Comparison of ENCODE assay signal across 12 cellular contexts in the genomic region with DNA sequence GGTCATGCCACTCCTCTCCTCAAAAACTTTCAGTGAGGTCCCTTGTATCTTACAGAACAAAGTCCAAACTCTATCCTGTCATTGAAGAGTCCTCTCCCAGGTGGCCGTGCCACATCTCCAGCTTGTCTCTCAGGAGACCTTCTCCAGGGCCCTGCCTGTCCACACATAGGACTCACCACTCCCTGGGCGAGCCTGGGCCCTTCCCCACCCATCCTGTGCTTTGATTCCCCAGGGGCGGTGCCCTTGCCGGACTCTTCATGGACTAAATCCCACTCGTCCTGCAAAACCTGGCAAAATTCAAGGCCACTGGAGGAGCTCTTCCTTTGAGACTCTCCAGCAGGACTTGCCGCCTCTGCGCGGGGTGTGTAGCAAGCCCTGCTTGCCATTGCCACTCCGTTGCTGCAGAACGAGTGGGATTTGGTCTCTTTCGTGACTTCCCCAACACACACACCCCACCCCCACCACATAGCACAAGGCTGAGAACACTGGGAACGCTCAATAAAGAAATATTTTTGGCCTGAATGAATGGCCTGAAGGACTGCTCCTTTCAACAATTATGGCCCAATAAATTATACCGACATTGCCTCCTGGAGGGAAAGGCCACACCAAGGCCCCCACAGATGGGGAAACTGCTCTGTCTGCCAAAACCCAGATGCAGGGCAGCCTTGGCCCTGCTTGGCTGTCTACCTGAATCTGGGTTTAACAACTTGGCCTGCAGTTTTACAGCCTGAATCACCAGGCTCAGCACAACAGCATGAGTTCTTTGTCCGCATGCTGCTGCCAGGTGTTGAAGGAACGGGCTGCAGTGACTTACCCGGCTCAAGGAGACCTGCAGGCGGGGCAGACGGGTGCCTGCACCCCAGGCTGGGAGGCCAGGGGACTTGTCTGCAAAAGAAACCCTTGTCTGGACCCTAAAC.
DNase-seq lines count a peak whose midpoint lies in the region; ATAC-seq, FAIRE-seq and TF ChIP-seq lines count a peak whose summit lies in the region.
"Had no signal": no experiment of that assay in that cellular context is flagged by ENCODE, and none has a peak within 500 bp of the region (broad histone marks: within the 10 kb centered on the region; RNA-seq: fewer than 3 reads in every experiment).

No MANE protein-coding gene starts in this region.

- POLR2A ChIA-PET in PC-3 (lab: Charles Lee; ENCODE audit: unreplicated experiment): interaction anchor here (0.6 to 1.0 kb wide), 3 partner anchors 211 to 471 kb away, joined by 3 to 6 read pairs (median 4); no protein-coding TSS in a partner anchor

- ATAC-seq in PC-3: peak; percentile 86

- no TSS peak for BruUV-seq in PC-3 (replicated peaks; lab: Mats Ljungman, UMichigan)

- H3K36me3 ChIP-seq in PC-3 (ENCODE audit: low read depth, low read length) (no peaks in the 10 kb centered on the region), hepatocyte (replicated peaks; ENCODE audit: insufficient read depth, low read depth) (no peaks in the 10 kb centered on the region), breast epithelium (no peaks in the 10 kb centered on the region)

- FAIRE-seq in H54 (lab: Jason Lieb, UNC): peak; percentile 74
- FAIRE-seq: D721Med had no signal

- H2AFZ ChIP-seq in PC-3 (ENCODE audit: low read length) (peak overlapping the region; percentile 63), hepatocyte (no peak overlapping the region)

- peak overlapping the region; percentile 67 for H3K4me2 ChIP-seq in PC-3 (ENCODE audit: low read length)
- H3K4me2 ChIP-seq in hepatocyte: no peak overlapping the region

- H3K79me2 ChIP-seq in PC-3 (ENCODE audit: low read length) (no peaks in the 10 kb centered on the region), hepatocyte (no peaks in the 10 kb centered on the region)

- peaks cover 16% of the 10 kb centered on the region for H3F3A ChIP-seq in PC-3 (ENCODE audit: low read length, unreplicated experiment)

- no peaks in the 10 kb centered on the region for H3K27me3 ChIP-seq in PC-3 (ENCODE audit: low read length)
- H3K27me3 ChIP-seq in hepatocyte: no peaks in the 10 kb centered on the region
- H3K27me3 ChIP-seq in breast epithelium: no peaks in the 10 kb centered on the region

- H3K9me2 ChIP-seq in PC-3 (replicated peaks; ENCODE audit: low read length) (no peaks in the 10 kb centered on the region), hepatocyte (replicated peaks; ENCODE audit: insufficient read depth) (no peaks in the 10 kb centered on the region)

- TF ChIP-seq CTCF in PC-3 (conservative IDR thresholded peaks at IDR 0.05; ENCODE audit: low read depth, low read length) (peak; percentile 51), hepatocyte (IDR thresholded peaks at IDR 0.05; ENCODE audit: poor library complexity) (no peak), breast epithelium (IDR thresholded peaks at IDR 0.05) (no peak)

- peak overlapping the region; percentile 65 for H3K9ac ChIP-seq in PC-3 (ENCODE audit: low read length)

- H3K4me3 ChIP-seq in PC-3 (ENCODE audit: low read length) (peak overlapping the region; percentile 30), hepatocyte (no peak overlapping the region), skeletal muscle cell (ENCODE audit: low read depth, low read length) (no peak overlapping the region), breast epithelium (no peak overlapping the region)

- intact Hi-C loops in PC-3 (cut with micrococcal nuclease) (loop anchor here (1.0 to 5.0 kb wide), 15 partner anchors 47 to 487 kb away; partner anchors contain the start of genes KAT6B and SAMD8), breast epithelium (cut with DNase I; ENCODE audit: low total_unique reads) (no loop called here)

- peak overlapping the region; percentile 82 for H3K27ac ChIP-seq in PC-3 (ENCODE audit: low read length)
- peak overlapping the region; percentile 65 for H3K27ac ChIP-seq in hepatocyte
- H3K27ac ChIP-seq in breast epithelium: no peak overlapping the region

- CTCF ChIA-PET in PC-3 (lab: Charles Lee): interaction anchor here (0.5 to 1.6 kb wide), 7 partner anchors 71 to 334 kb away, joined by 3 to 7 read pairs (median 3); no protein-coding TSS in a partner anchor

- 70% methylated on average over 18 of the region's 18 CpGs for WGBS in hepatocyte (ENCODE audit: low lambda C conversion rate, missing lambda C conversion rate)

- H3K9me3 ChIP-seq in PC-3 (ENCODE audit: low read length): no peaks in the 10 kb centered on the region
- no peaks in the 10 kb centered on the region for H3K9me3 ChIP-seq in hepatocyte (ENCODE audit: low read depth)
- H3K9me3 ChIP-seq in breast epithelium: no peaks in the 10 kb centered on the region

- DNase-seq in H54 (ENCODE audit: insufficient read length, low spot score) (peak; percentile 48), PC-3 (peak; percentile 100), hepatocyte (ENCODE audit: low spot score) (peak; percentile 53), skeletal muscle cell (ENCODE audit: low read depth) (peak; percentile 74), NCI-H2107 treated with DMSO at 0.1 percent for 48 hours (lab: John Stamatoyannopoulos, UW; ENCODE audit: unreplicated experiment) (no peak), NCI-H345 (lab: John Stamatoyannopoulos, UW) (no peak), breast epithelium (ENCODE audit: low spot score in 2 of 2) (no peak), NCI-H146 treated with DMSO at 0.1 percent for 48 hours (lab: John Stamatoyannopoulos, UW; ENCODE audit: unreplicated experiment) (no peak)
- DNase-seq: activated CD4-positive, alpha-beta T cell treated with anti-CD3 and anti-CD28 coated beads, Interleukin-2, amount 50 U/mL, for 1 hour; activated naive CD4-positive, alpha-beta T cell treated with anti-CD3 and anti-CD28 coated beads, Interleukin-2, amount 10 ng/mL, durations not matched to agents 7 days and 5 days; NCI-H1092 treated with DMSO at 0.1 percent for 48 hours had no signal

- no peaks in the 10 kb centered on the region for H4K20me1 ChIP-seq in PC-3 (ENCODE audit: low read length)
- H4K20me1 ChIP-seq in hepatocyte (ENCODE audit: insufficient read depth, poor library complexity, severe bottlenecking): no peaks in the 10 kb centered on the region

- H3K4me1 ChIP-seq in PC-3 (ENCODE audit: insufficient read depth, low read length): peaks cover 25% of the 10 kb centered on the region
- H3K4me1 ChIP-seq in hepatocyte (ENCODE audit: insufficient read depth): peaks cover 10% of the 10 kb centered on the region
- no peaks in the 10 kb centered on the region for H3K4me1 ChIP-seq in breast epithelium

- TF ChIP-seq POLR2A in H54 (IDR thresholded peaks at IDR 0.05; ENCODE audit: low read depth, low read length) (no peak), breast epithelium (IDR thresholded peaks at IDR 0.05) (no peak)

Comparison
In these comparisons a context has a peak if more than half of its experiments do, and no peak if none do; other contexts are left out.
1. DNase-seq: peak in H54 (single experiment), PC-3 (single experiment), hepatocyte (single experiment) and skeletal muscle cell (single experiment); none in NCI-H2107 treated with DMSO at 0.1 percent for 48 hours (single experiment), NCI-H345 (single experiment), breast epithelium (0 of 2) and NCI-H146 treated with DMSO at 0.1 percent for 48 hours (single experiment).
2. H3K27ac ChIP-seq: peak in PC-3 (single experiment) and hepatocyte (single experiment); none in breast epithelium (0 of 2).